In genomic region chr4:153257966-153258365, GRCh38 we compare ENCODE assay signal across 1 cellular context.
TF ChIP-seq lines count a peak whose summit lies in the region.

No MANE protein-coding gene starts in this region.

TF ChIP-seq in GM23338, 12 proteins besides CTCF, POLR2A, EP300 and RAD21 (continued from another document):
- TF ChIP-seq, protein P1, sequence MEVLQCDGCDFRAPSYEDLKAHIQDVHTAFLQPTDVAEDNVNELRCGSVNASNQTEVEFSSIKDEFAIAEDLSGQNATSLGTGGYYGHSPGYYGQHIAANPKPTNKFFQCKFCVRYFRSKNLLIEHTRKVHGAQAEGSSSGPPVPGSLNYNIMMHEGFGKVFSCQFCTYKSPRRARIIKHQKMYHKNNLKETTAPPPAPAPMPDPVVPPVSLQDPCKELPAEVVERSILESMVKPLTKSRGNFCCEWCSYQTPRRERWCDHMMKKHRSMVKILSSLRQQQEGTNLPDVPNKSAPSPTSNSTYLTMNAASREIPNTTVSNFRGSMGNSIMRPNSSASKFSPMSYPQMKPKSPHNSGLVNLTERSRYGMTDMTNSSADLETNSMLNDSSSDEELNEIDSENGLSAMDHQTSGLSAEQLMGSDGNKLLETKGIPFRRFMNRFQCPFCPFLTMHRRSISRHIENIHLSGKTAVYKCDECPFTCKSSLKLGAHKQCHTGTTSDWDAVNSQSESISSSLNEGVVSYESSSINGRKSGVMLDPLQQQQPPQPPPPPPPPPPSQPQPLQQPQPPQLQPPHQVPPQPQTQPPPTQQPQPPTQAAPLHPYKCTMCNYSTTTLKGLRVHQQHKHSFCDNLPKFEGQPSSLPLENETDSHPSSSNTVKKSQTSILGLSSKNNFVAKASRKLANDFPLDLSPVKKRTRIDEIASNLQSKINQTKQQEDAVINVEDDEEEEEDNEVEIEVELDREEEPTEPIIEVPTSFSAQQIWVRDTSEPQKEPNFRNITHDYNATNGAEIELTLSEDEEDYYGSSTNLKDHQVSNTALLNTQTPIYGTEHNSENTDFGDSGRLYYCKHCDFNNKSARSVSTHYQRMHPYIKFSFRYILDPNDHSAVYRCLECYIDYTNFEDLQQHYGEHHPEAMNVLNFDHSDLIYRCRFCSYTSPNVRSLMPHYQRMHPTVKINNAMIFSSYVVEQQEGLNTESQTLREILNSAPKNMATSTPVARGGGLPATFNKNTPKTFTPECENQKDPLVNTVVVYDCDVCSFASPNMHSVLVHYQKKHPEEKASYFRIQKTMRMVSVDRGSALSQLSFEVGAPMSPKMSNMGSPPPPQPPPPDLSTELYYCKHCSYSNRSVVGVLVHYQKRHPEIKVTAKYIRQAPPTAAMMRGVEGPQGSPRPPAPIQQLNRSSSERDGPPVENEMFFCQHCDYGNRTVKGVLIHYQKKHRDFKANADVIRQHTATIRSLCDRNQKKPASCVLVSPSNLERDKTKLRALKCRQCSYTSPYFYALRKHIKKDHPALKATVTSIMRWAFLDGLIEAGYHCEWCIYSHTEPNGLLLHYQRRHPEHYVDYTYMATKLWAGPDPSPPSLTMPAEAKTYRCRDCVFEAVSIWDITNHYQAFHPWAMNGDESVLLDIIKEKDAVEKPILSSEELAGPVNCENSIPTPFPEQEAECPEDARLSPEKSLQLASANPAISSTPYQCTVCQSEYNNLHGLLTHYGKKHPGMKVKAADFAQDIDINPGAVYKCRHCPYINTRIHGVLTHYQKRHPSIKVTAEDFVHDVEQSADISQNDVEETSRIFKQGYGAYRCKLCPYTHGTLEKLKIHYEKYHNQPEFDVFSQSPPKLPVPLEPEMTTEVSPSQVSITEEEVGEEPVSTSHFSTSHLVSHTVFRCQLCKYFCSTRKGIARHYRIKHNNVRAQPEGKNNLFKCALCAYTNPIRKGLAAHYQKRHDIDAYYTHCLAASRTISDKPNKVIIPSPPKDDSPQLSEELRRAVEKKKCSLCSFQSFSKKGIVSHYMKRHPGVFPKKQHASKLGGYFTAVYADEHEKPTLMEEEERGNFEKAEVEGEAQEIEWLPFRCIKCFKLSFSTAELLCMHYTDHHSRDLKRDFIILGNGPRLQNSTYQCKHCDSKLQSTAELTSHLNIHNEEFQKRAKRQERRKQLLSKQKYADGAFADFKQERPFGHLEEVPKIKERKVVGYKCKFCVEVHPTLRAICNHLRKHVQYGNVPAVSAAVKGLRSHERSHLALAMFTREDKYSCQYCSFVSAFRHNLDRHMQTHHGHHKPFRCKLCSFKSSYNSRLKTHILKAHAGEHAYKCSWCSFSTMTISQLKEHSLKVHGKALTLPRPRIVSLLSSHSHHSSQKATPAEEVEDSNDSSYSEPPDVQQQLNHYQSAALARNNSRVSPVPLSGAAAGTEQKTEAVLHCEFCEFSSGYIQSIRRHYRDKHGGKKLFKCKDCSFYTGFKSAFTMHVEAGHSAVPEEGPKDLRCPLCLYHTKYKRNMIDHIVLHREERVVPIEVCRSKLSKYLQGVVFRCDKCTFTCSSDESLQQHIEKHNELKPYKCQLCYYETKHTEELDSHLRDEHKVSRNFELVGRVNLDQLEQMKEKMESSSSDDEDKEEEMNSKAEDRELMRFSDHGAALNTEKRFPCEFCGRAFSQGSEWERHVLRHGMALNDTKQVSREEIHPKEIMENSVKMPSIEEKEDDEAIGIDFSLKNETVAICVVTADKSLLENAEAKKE (CRISPR knock-in tag; IDR thresholded peaks at IDR 0.05): no peak
- TF ChIP-seq EZH2 (IDR thresholded peaks at IDR 0.05; ENCODE audit: low read depth, unreplicated experiment) (no peak), ZNF331 (CRISPR knock-in tag; IDR thresholded peaks at IDR 0.05; ENCODE audit: low read depth) (no peak), POLR2AphosphoS5 (IDR thresholded peaks at IDR 0.05; ENCODE audit: low read depth) (no peak), NANOG (IDR thresholded peaks at IDR 0.05; ENCODE audit: borderline replicate concordance) (no peak), ZNF114 (CRISPR knock-in tag; IDR thresholded peaks at IDR 0.05) (no peak)
- TF ChIP-seq, protein P2, sequence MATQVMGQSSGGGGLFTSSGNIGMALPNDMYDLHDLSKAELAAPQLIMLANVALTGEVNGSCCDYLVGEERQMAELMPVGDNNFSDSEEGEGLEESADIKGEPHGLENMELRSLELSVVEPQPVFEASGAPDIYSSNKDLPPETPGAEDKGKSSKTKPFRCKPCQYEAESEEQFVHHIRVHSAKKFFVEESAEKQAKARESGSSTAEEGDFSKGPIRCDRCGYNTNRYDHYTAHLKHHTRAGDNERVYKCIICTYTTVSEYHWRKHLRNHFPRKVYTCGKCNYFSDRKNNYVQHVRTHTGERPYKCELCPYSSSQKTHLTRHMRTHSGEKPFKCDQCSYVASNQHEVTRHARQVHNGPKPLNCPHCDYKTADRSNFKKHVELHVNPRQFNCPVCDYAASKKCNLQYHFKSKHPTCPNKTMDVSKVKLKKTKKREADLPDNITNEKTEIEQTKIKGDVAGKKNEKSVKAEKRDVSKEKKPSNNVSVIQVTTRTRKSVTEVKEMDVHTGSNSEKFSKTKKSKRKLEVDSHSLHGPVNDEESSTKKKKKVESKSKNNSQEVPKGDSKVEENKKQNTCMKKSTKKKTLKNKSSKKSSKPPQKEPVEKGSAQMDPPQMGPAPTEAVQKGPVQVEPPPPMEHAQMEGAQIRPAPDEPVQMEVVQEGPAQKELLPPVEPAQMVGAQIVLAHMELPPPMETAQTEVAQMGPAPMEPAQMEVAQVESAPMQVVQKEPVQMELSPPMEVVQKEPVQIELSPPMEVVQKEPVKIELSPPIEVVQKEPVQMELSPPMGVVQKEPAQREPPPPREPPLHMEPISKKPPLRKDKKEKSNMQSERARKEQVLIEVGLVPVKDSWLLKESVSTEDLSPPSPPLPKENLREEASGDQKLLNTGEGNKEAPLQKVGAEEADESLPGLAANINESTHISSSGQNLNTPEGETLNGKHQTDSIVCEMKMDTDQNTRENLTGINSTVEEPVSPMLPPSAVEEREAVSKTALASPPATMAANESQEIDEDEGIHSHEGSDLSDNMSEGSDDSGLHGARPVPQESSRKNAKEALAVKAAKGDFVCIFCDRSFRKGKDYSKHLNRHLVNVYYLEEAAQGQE (IDR thresholded peaks at IDR 0.05; ENCODE audit: unreplicated experiment): no peak
- TF ChIP-seq, protein P3, sequence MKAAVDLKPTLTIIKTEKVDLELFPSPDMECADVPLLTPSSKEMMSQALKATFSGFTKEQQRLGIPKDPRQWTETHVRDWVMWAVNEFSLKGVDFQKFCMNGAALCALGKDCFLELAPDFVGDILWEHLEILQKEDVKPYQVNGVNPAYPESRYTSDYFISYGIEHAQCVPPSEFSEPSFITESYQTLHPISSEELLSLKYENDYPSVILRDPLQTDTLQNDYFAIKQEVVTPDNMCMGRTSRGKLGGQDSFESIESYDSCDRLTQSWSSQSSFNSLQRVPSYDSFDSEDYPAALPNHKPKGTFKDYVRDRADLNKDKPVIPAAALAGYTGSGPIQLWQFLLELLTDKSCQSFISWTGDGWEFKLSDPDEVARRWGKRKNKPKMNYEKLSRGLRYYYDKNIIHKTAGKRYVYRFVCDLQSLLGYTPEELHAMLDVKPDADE (IDR thresholded peaks at IDR 0.05): no peak
TF ChIP-seq in GM23338: peak in this region for 0.
